Comparison of ENCODE assay signal across 8 cellular contexts in the genomic region with DNA sequence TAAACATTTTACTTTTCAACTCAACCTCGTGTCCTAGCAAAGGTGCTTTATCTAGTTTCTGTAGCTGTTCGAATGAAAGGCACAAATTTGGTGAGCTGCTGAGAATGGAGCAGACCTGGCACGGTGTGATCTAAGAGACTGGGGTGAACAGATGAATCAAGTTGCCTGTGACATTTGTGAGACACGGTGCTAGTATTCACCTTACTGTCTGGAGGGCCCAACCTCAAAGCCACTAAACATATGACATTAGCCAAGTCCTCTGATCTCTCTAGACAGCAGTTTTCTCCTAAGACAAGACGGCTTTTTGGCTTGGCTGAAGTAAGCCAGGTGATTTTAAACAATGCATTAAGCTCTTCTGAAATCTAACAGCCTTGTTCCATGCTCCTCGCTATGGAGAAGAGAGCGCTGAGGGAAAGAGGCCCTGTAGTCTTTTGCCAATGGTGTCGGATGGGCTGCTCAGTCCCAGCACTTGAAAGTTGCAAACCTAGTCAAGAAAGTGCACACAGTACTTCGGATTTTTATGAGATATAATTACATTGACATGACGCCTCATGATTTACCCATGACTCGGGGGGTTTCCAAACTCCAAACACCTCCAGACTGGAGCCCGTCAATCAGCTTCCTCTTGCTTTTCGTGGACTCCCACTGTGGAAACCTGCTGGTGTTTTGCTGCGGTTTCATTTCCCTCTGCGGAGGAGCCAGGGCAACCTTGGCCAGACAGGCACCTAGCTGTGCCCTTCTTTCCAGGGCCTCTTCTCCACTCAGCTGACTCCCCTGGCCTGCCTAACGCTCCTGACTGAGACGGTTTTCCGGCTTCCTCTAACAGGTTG. TPM values are rescaled to one million over a fixed set of nuclear protein-coding genes. Genes with fewer than 3 reads are reported as not detected.
DNase-seq lines count a peak whose midpoint lies in the region; ATAC-seq and TF ChIP-seq lines count a peak whose summit lies in the region.

No MANE protein-coding gene starts in this region.

- peaks cover 30% of the 10 kb centered on the region for H3K79me2 ChIP-seq in osteoblast (ENCODE audit: insufficient read depth, low read length)

- no peaks in the 10 kb centered on the region for H3K27me3 ChIP-seq in osteoblast (ENCODE audit: insufficient read depth, low read length)

- no peak for TF ChIP-seq CTCF in GM12864 (IDR thresholded peaks at IDR 0.05; ENCODE audit: low read depth, low read length, missing control alignments)
- no peak for TF ChIP-seq CTCF in osteoblast (IDR thresholded peaks at IDR 0.05; ENCODE audit: extremely low read depth, low read depth, low read length)

- H3K4me3 ChIP-seq in GM12864 (ENCODE audit: low read depth, low read length) (peak overlapping the region; percentile 92), osteoblast (ENCODE audit: insufficient read depth, low read length) (peak overlapping the region; percentile 87)

- H3K27ac ChIP-seq in epithelial cell of prostate: peak overlapping the region; percentile 70
- H3K27ac ChIP-seq in osteoblast (ENCODE audit: low read depth, low read length): peak overlapping the region; percentile 70

- peaks cover 3% of the 10 kb centered on the region for H4K20me1 ChIP-seq in osteoblast (ENCODE audit: insufficient read depth, low read length)

- ATAC-seq in HG02943 (IDR thresholded peaks at IDR 0.05; ENCODE audit: low read depth, unreplicated experiment) (peak; percentile 35), GM21619 (IDR thresholded peaks at IDR 0.05; ENCODE audit: unreplicated experiment) (no peak)

- H3K4me2 ChIP-seq in osteoblast (ENCODE audit: insufficient read depth, low read length): peak overlapping the region; percentile 98

- H2AFZ ChIP-seq in osteoblast (ENCODE audit: low read length): peak overlapping the region; percentile 90

- peaks cover 5% of the 10 kb centered on the region for H3K36me3 ChIP-seq in osteoblast (ENCODE audit: insufficient read depth, low read length)

- H3K4me1 ChIP-seq in osteoblast (ENCODE audit: insufficient read depth, low read length): peaks cover 24% of the 10 kb centered on the region

- no peaks in the 10 kb centered on the region for H3K9me3 ChIP-seq in osteoblast (ENCODE audit: low read depth, low read length)

- DNase-seq in GM12864 (ENCODE audit: low read depth) (no peak), T-helper 22 cell (ENCODE audit: low read depth) (peak; percentile 55), epithelial cell of prostate (ENCODE audit: low read depth, low spot score) (no peak), osteoblast (ENCODE audit: insufficient read length, low spot score, missing footprints) (no peak), NCI-H1105 treated with DMSO at 0.1 percent for 48 hours (lab: John Stamatoyannopoulos, UW) (no peak), GF-D8 (lab: John Stamatoyannopoulos, UW) (no peak)

RNA-seq across cellular contexts. Expression of a gene that starts 0.8 kb away (rescaled TPM):
- 34.2 and 44.2 TPM in 2 replicates for total RNA-seq in osteoblast

RNA-seq across cellular contexts. Expression of a gene that starts 55.4 kb away (rescaled TPM):
- 43.1 and 43.9 TPM in 2 replicates for total RNA-seq in osteoblast
